In the genomic region with DNA sequence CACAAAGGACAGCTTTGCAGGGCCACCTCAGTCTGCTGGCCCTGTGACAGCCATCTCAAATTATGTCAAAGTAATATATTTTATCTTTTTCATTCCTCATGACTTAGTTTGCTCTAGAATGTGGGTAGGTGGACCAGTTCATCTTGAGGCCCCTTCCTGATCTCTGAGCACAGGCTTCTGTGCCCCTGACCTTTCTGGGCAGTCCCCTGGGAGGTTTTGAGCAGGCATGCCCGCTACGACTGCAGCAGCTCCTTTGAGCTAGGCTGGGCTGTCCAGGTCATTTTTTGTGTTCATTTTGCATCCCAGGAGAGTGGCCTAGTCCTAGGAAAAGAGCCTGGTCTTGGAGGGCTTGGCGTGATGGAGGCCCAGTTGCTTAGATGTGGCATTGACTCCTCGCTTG, we compare ENCODE assay signal across 1 cellular context.
TF ChIP-seq lines count a peak whose summit lies in the region.

No MANE protein-coding gene starts in this region.

TF ChIP-seq in GM23338, 12 proteins besides CTCF, POLR2A, EP300 and RAD21 (continued from another document):
- TF ChIP-seq REST (IDR thresholded peaks at IDR 0.05; ENCODE audit: unreplicated experiment) (no peak), CREB1 (CRISPR knock-in tag; IDR thresholded peaks at IDR 0.05; ENCODE audit: low read depth) (no peak), ZNF462 (CRISPR knock-in tag; IDR thresholded peaks at IDR 0.05) (no peak), ZNF114 (CRISPR knock-in tag; IDR thresholded peaks at IDR 0.05) (no peak), POLR2AphosphoS5 (IDR thresholded peaks at IDR 0.05; ENCODE audit: low read depth) (no peak), NANOG (IDR thresholded peaks at IDR 0.05; ENCODE audit: borderline replicate concordance) (no peak), STAT1 (IDR thresholded peaks at IDR 0.05; ENCODE audit: unreplicated experiment) (no peak), EZH2 (IDR thresholded peaks at IDR 0.05; ENCODE audit: low read depth, unreplicated experiment) (no peak), ZNF331 (CRISPR knock-in tag; IDR thresholded peaks at IDR 0.05; ENCODE audit: low read depth) (no peak)
